ENCODE assay signal across 14 cellular contexts in the genomic region with DNA sequence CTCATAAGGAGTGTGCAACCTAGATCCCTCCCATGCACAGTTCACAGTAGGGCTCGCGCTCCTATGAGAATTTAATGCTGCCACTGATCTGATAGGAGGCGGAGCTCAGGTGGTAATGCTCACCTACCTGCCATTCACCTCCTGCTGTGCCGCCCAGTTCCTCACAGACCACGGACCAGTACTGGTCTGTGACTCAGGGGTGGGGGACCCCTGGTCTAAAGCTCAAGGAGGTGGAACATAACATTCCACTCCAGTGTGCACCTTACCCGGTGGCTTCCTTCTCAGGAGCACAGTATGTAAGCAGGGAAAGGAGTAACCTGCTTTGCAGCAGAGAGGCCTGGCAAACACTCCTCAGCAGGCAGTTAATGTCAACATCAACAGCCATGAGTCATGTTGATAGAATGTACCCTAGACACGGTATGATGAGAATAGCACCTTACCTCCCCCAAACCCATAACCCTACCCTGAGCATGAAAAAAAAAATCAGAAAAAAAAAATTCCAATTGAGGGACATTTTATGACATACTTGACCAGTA.
DNase-seq lines count a peak whose midpoint lies in the region; ATAC-seq and TF ChIP-seq lines count a peak whose summit lies in the region.
"Had no signal": no experiment of that assay in that cellular context is flagged by ENCODE, and none has a peak within 500 bp of the region (broad histone marks: within the 10 kb centered on the region; RNA-seq: fewer than 3 reads in every experiment).

No MANE protein-coding gene starts in this region.

- H3K4me3 Mint-ChIP-seq in type B pancreatic cell, result no peak overlapping the region
- no peak overlapping the region for H3K4me3 Mint-ChIP-seq in chondrocyte (ENCODE audit: unreplicated experiment)
- H3K4me3 Mint-ChIP-seq: activated T-cell treated with anti-CD3 and anti-CD28 coated beads, Interleukin-2, amount 50 U/mL, for 4 hours; CD4-positive, CD25-positive, alpha-beta regulatory T cell; naive B cell had no signal

- WGBS in body of pancreas, 2 donors, result 60 to 65% methylated on average over 7 of the region's 7 CpGs

- no peaks in the 10 kb centered on the region for H3K9me3 ChIP-seq in body of pancreas
- H3K9me3 ChIP-seq: suprapubic skin had no signal

- no peak for TF ChIP-seq POLR2A in body of pancreas (IDR thresholded peaks at IDR 0.05)

- H3K27me3 ChIP-seq in body of pancreas, result no peaks in the 10 kb centered on the region
- H3K27me3 ChIP-seq: SJCRH30, suprapubic skin had no signal

- no peak overlapping the region for H3K4me3 ChIP-seq in body of pancreas
- H3K4me3 ChIP-seq: SJCRH30, suprapubic skin had no signal

- H3K4me1 Mint-ChIP-seq in type B pancreatic cell (ENCODE audit: unreplicated experiment), result peaks cover 23% of the 10 kb centered on the region
- H3K4me1 Mint-ChIP-seq in chondrocyte (ENCODE audit: low read depth), result no peaks in the 10 kb centered on the region
- H3K4me1 Mint-ChIP-seq: CD4-positive, CD25-positive, alpha-beta regulatory T cell; naive B cell had no signal

- H3K9me3 Mint-ChIP-seq in type B pancreatic cell, result peaks cover 4% of the 10 kb centered on the region
- H3K9me3 Mint-ChIP-seq in chondrocyte (ENCODE audit: low read depth), result no peaks in the 10 kb centered on the region

- H3K27ac Mint-ChIP-seq in type B pancreatic cell, result peak overlapping the region; percentile 88
- H3K27ac Mint-ChIP-seq in chondrocyte (ENCODE audit: unreplicated experiment), result no peak overlapping the region
- H3K27ac Mint-ChIP-seq: CD4-positive, CD25-positive, alpha-beta regulatory T cell; naive B cell had no signal

- DNase-seq in NCI-H345 (lab: John Stamatoyannopoulos, UW) (peak; percentile 43), NCI-H345 treated with DMSO at 0.1 percent for 48 hours (lab: John Stamatoyannopoulos, UW; ENCODE audit: unreplicated experiment) (no peak), body of pancreas (peak in 1 of 4 donors; percentile 12), kidney tubule cell (ENCODE audit: low spot score) (peak; percentile 92), type B pancreatic cell (ENCODE audit: extremely low spot score, unreplicated experiment) (no peak), chondrocyte (ENCODE audit: low spot score) (no peak), OCI-M2 (lab: John Stamatoyannopoulos, UW; ENCODE audit: unreplicated experiment) (no peak)
- DNase-seq in activated effector memory CD4-positive, alpha-beta T cell treated with anti-CD3 and anti-CD28 coated beads, Interleukin-2, amount 50 U/mL, for 16 hours, result no peak
- DNase-seq: activated T-cell treated with anti-CD3 and anti-CD28 coated beads, Interleukin-2, amount 50 U/mL, for 4 hours; CD4-positive, CD25-positive, alpha-beta regulatory T cell; cerebellar nuclear complex; naive B cell; SJCRH30 had no signal

- no peaks in the 10 kb centered on the region for H3K27me3 Mint-ChIP-seq in type B pancreatic cell
- peaks cover 13% of the 10 kb centered on the region for H3K27me3 Mint-ChIP-seq in chondrocyte (ENCODE audit: low read depth)
- H3K27me3 Mint-ChIP-seq: CD4-positive, CD25-positive, alpha-beta regulatory T cell had no signal

- peak overlapping the region in 1 of 4 donors; percentile 19 for H3K27ac ChIP-seq in body of pancreas
- H3K27ac ChIP-seq: SJCRH30, suprapubic skin had no signal

- TF ChIP-seq CTCF in body of pancreas (IDR thresholded peaks at IDR 0.05), result no peak
- TF ChIP-seq CTCF in type B pancreatic cell (conservative IDR thresholded peaks at IDR 0.05), result no peak
- no peak for TF ChIP-seq CTCF in chondrocyte (IDR thresholded peaks at IDR 0.05)

- no peaks in the 10 kb centered on the region for H3K36me3 ChIP-seq in body of pancreas (replicated peaks in 1 of 2; ENCODE audit: insufficient read depth in 1 of 2, low read depth in 2 of 2)
- H3K36me3 ChIP-seq: SJCRH30, suprapubic skin had no signal

- intact Hi-C loops in body of pancreas (cut with DNase I), result no loop called here

- ATAC-seq in body of pancreas, result peak; percentile 52
- ATAC-seq: activated T-cell treated with anti-CD3 and anti-CD28 coated beads, Interleukin-2, amount 50 U/mL, for 4 hours had no signal

- H3K4me1 ChIP-seq in body of pancreas, result no peaks in the 10 kb centered on the region

- H3K36me3 Mint-ChIP-seq in type B pancreatic cell, result no peaks in the 10 kb centered on the region
- no peaks in the 10 kb centered on the region for H3K36me3 Mint-ChIP-seq in chondrocyte (ENCODE audit: low read depth)
- H3K36me3 Mint-ChIP-seq: CD4-positive, CD25-positive, alpha-beta regulatory T cell; naive B cell had no signal

Comparison
In these comparisons a context has a peak if more than half of its experiments do, and no peak if none do; other contexts are left out.
1. DNase-seq: peak in NCI-H345 (single experiment) and kidney tubule cell (single experiment); none in NCI-H345 treated with DMSO at 0.1 percent for 48 hours (single experiment), type B pancreatic cell (single experiment), chondrocyte (single experiment), activated effector memory CD4-positive, alpha-beta T cell treated with anti-CD3 and anti-CD28 coated beads, Interleukin-2, amount 50 U/mL, for 16 hours (single experiment) and OCI-M2 (single experiment).